Comparison of ENCODE assay signal across 12 cellular contexts in genomic region chr5:143033535-143034260, GRCh38.
DNase-seq lines count a peak whose midpoint lies in the region; ATAC-seq and TF ChIP-seq lines count a peak whose summit lies in the region.
"Had no signal": no experiment of that assay in that cellular context is flagged by ENCODE, and none has a peak within 500 bp of the region (broad histone marks: within the 10 kb centered on the region; RNA-seq: fewer than 3 reads in every experiment).

No MANE protein-coding gene starts in this region.

- no peaks in the 10 kb centered on the region for H3K27me3 Mint-ChIP-seq in natural killer cell treated with Interleukin-12 subunit alpha and Interleukin-12 subunit beta and Interleukin-15 and Interleukin-18, amount 100 ng/mL, for 72 hours
- no peaks in the 10 kb centered on the region for H3K27me3 Mint-ChIP-seq in natural killer cell (ENCODE audit: low read depth in 2 of 2)
- H3K27me3 Mint-ChIP-seq: activated T-helper 17 cell treated with anti-CD3 and anti-CD28 coated beads, Interleukin-2, amount 50 U/mL, for 72 hours; progenitor cell of endocrine pancreas had no signal

- peak overlapping the region; percentile 40 to 80 for H3K27ac Mint-ChIP-seq in natural killer cell treated with Interleukin-12 subunit alpha and Interleukin-12 subunit beta and Interleukin-15 and Interleukin-18, amount 100 ng/mL, for 72 hours
- H3K27ac Mint-ChIP-seq in natural killer cell = peak overlapping the region in 1 of 2 donors; percentile 16
- H3K27ac Mint-ChIP-seq: activated T-helper 17 cell treated with anti-CD3 and anti-CD28 coated beads, Interleukin-2, amount 50 U/mL, for 72 hours; progenitor cell of endocrine pancreas had no signal

- ATAC-seq in natural killer cell treated with Interleukin-12 subunit alpha and Interleukin-12 subunit beta and Interleukin-15 and Interleukin-18, amount 100 ng/mL, for 72 hours = no peak
- ATAC-seq in natural killer cell (no peak), SK-N-SH treated with all-trans-retinoic acid at 6 μM for 48 hours (peak; percentile 72), mucosa of descending colon (no peak)
- ATAC-seq: activated T-helper 17 cell treated with anti-CD3 and anti-CD28 coated beads, Interleukin-2, amount 50 U/mL, for 72 hours had no signal

- DNase-seq in natural killer cell treated with Interleukin-12 subunit alpha and Interleukin-12 subunit beta and Interleukin-15 and Interleukin-18, amount 100 ng/mL, for 72 hours (ENCODE audit: low spot score) = no peak
- DNase-seq in natural killer cell = no peak
- peak; percentile 92 for DNase-seq in fibroblast of the aortic adventitia (ENCODE audit: low read depth)
- DNase-seq in stromal cell of bone marrow (ENCODE audit: low read depth) = peak; percentile 79
- no peak for DNase-seq in NCI-H2081 (lab: John Stamatoyannopoulos, UW)
- no peak for DNase-seq in mucosa of descending colon
- DNase-seq in HK-2 (ENCODE audit: unreplicated experiment) = no peak
- DNase-seq: kidney, WERI-Rb-1 had no signal

- intact Hi-C loops in natural killer cell (cut with micrococcal nuclease) = no loop called here
- intact Hi-C loops in mucosa of descending colon (cut with DNase I, micrococcal nuclease) = no loop called here

- H3K4me3 ChIP-seq in fibroblast of the aortic adventitia (ENCODE audit: low read depth, low read length) (no peak overlapping the region), mucosa of descending colon (no peak overlapping the region)

- H3K4me1 ChIP-seq in mucosa of descending colon (ENCODE audit: low read depth) = no peaks in the 10 kb centered on the region

- no peaks in the 10 kb centered on the region for H3K9me3 Mint-ChIP-seq in natural killer cell treated with Interleukin-12 subunit alpha and Interleukin-12 subunit beta and Interleukin-15 and Interleukin-18, amount 100 ng/mL, for 72 hours
- H3K9me3 Mint-ChIP-seq in natural killer cell = no peaks in the 10 kb centered on the region
- H3K9me3 Mint-ChIP-seq: activated T-helper 17 cell treated with anti-CD3 and anti-CD28 coated beads, Interleukin-2, amount 50 U/mL, for 72 hours had no signal

- no peak overlapping the region for H3K4me3 Mint-ChIP-seq in natural killer cell treated with Interleukin-12 subunit alpha and Interleukin-12 subunit beta and Interleukin-15 and Interleukin-18, amount 100 ng/mL, for 72 hours
- H3K4me3 Mint-ChIP-seq in natural killer cell = no peak overlapping the region
- H3K4me3 Mint-ChIP-seq: activated T-helper 17 cell treated with anti-CD3 and anti-CD28 coated beads, Interleukin-2, amount 50 U/mL, for 72 hours had no signal

- H3K9me3 ChIP-seq in mucosa of descending colon = no peaks in the 10 kb centered on the region

- H3K4me1 Mint-ChIP-seq in natural killer cell treated with Interleukin-12 subunit alpha and Interleukin-12 subunit beta and Interleukin-15 and Interleukin-18, amount 100 ng/mL, for 72 hours (ENCODE audit: low read depth in 2 of 2) = peaks cover 62 to 68% of the 10 kb centered on the region in 2 donors
- peaks cover 42 to 67% of the 10 kb centered on the region in 2 donors for H3K4me1 Mint-ChIP-seq in natural killer cell

- no peaks in the 10 kb centered on the region for H3K36me3 ChIP-seq in mucosa of descending colon (ENCODE audit: low read depth)
- H3K36me3 ChIP-seq: WERI-Rb-1 had no signal

- H3K36me3 Mint-ChIP-seq in natural killer cell treated with Interleukin-12 subunit alpha and Interleukin-12 subunit beta and Interleukin-15 and Interleukin-18, amount 100 ng/mL, for 72 hours = peaks cover 21% of the 10 kb centered on the region
- H3K36me3 Mint-ChIP-seq in natural killer cell = no peaks in the 10 kb centered on the region

- TF ChIP-seq CTCF in natural killer cell (IDR thresholded peaks at IDR 0.05) (no peak), fibroblast of the aortic adventitia (IDR thresholded peaks at IDR 0.05; ENCODE audit: insufficient read depth, low read length) (no peak), mucosa of descending colon (IDR thresholded peaks at IDR 0.05) (no peak)

TF ChIP-seq in SK-N-SH treated with all-trans-retinoic acid at 6 μM for 48 hours, 23 proteins besides CTCF, POLR2A, EP300 and RAD21:
- TF ChIP-seq ZC3H10 (CRISPR knock-in tag; IDR thresholded peaks at IDR 0.05) (no peak), TOX (CRISPR knock-in tag; IDR thresholded peaks at IDR 0.05; ENCODE audit: borderline replicate concordance) (no peak), ZNF8 (CRISPR knock-in tag; IDR thresholded peaks at IDR 0.05) (no peak), TCF4 (CRISPR knock-in tag; IDR thresholded peaks at IDR 0.05; ENCODE audit: borderline replicate concordance) (no peak), GLIS3 (CRISPR knock-in tag; IDR thresholded peaks at IDR 0.05) (no peak)

Comparison
In these comparisons a context has a peak if more than half of its experiments do, and no peak if none do; other contexts are left out.
1. DNase-seq: peak in fibroblast of the aortic adventitia (single experiment) and stromal cell of bone marrow (single experiment); none in natural killer cell treated with Interleukin-12 subunit alpha and Interleukin-12 subunit beta and Interleukin-15 and Interleukin-18, amount 100 ng/mL, for 72 hours (single experiment), natural killer cell (single experiment), NCI-H2081 (0 of 2), mucosa of descending colon (0 of 3) and HK-2 (single experiment).